ENCODE assay signal across 18 cellular contexts in the genomic region with DNA sequence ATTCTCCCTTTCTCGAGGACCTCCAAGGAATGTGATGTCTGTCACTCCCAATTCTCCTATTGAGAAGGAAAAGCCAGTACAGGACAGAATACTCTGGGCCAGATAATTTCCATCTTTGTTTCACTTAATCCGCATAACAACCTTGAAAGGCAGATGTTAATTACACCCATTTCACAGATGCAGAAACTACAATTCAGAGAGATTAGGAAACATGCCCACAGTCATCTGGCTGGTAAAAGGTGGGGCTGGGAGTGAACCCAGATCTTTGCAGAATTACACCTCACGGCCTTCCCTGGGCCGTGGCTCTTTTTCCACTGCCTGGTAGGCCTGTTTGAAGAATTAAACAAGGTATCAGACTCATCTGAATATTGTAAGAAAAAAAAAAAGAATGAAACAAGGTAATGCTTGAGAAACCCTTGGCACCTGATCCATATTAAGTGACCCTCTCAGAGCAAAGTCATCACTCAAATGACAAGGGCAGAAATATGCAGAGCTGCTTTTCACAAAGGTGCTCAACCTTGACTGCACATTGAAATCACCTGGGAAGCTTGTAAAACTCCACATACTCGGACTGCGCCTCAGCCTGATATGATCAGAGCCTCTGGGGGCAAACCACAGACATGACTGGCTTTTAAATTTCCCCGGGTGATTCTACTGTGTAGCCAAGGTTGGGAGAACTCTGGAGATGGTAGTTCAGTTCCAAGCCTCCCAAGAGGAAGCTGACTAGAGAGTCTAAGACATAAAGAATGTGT. TPM values are rescaled to one million over a fixed set of nuclear protein-coding genes. Genes with fewer than 3 reads are reported as not detected.
"Had no signal": no experiment of that assay in that cellular context is flagged by ENCODE, and none has a peak within 500 bp of the region (broad histone marks: within the 10 kb centered on the region; RNA-seq: fewer than 3 reads in every experiment).

No MANE protein-coding gene starts in this region.

- H3K36me3 ChIP-seq: brain microvascular endothelial cell, esophagus muscularis mucosa, left ventricle myocardium inferior, ovary, stomach, thoracic aorta had no signal

- H3K4me3 ChIP-seq: esophagus muscularis mucosa, left ventricle myocardium inferior, ovary, stomach, thoracic aorta had no signal

- ATAC-seq: activated CD4-positive, CD25-positive, alpha-beta regulatory T cell treated with anti-CD3 and anti-CD28 coated beads, Interleukin-2, amount 50 U/mL, for 24 hours; activated naive CD4-positive, alpha-beta T cell treated with anti-CD3 and anti-CD28 coated beads, Interleukin-2, amount 50 U/mL, for 72 hours had no signal

- H3K27me3 ChIP-seq: brain microvascular endothelial cell, esophagus muscularis mucosa, ovary, stomach had no signal

- H3K9me3 ChIP-seq: esophagus muscularis mucosa, left ventricle myocardium inferior, ovary, stomach, thoracic aorta had no signal

- DNase-seq: activated CD4-positive, alpha-beta T cell treated with anti-CD3 and anti-CD28 coated beads, Interleukin-2, amount 50 U/mL, for 4 hours; activated T-cell treated with anti-CD3 and anti-CD28 coated beads, Interleukin-2, amount 50 U/mL, for 1 hour; amniotic stem cell; brain microvascular endothelial cell; immature natural killer cell; left ventricle myocardium inferior; mesendoderm; ovary; small intestine; stomach; T-helper 2 cell had no signal

- H3K27ac ChIP-seq: brain microvascular endothelial cell, esophagus muscularis mucosa, left ventricle myocardium inferior, ovary, thoracic aorta had no signal

RNA-seq across cellular contexts. Expression of a gene that starts 16.6 kb away (rescaled TPM):
- total RNA-seq: activated naive CD4-positive, alpha-beta T cell treated with anti-CD3 and anti-CD28 coated beads, Interleukin-2, amount 50 U/mL, for 72 hours; dermis microvascular lymphatic vessel endothelial cell; fibroblast of villous mesenchyme; left ventricle myocardium inferior; thoracic aorta had no signal
- polyA plus RNA-seq: immature natural killer cell, neural cell, ovary, stomach had no signal

RNA-seq across cellular contexts. Expression of a gene that starts 33.0 kb away (rescaled TPM):
- polyA plus RNA-seq: immature natural killer cell had no signal
